ENCODE assay signal across 8 cellular contexts in genomic region chr7:32727483-32728411, GRCh38.
DNase-seq lines count a peak whose midpoint lies in the region; ATAC-seq, FAIRE-seq and TF ChIP-seq lines count a peak whose summit lies in the region.
"Not testable (repeated sequence)": the region's sequence is repeated elsewhere in the genome, so short reads cannot be mapped to it uniquely, and the experiment has no call there.

No MANE protein-coding gene starts in this region.

- H3K4me1 Mint-ChIP-seq in chondrocyte (ENCODE audit: low read depth): peaks cover 14% of the 10 kb centered on the region

- FAIRE-seq in keratinocyte (lab: Jason Lieb, UNC): not testable (repeated sequence)

- H3K27ac ChIP-seq in keratinocyte (ENCODE audit: control insufficient read depth, insufficient read depth, low read length): peak overlapping the region; percentile 14
- H3K27ac ChIP-seq in skeletal muscle tissue (ENCODE audit: low read depth, low read length): peak overlapping the region; percentile 62

- not testable (repeated sequence) for H3K27me3 Mint-ChIP-seq in chondrocyte (ENCODE audit: low read depth)

- peak overlapping the region; percentile 78 for H3K4me3 Mint-ChIP-seq in chondrocyte (ENCODE audit: unreplicated experiment)

- H3K36me3 ChIP-seq in BJ (ENCODE audit: control insufficient read depth, insufficient read depth, low read length); keratinocyte (ENCODE audit: control insufficient read depth in 2 of 2, extremely low read depth in 1 of 2, insufficient read depth in 2 of 2, low read length in 2 of 2); skeletal muscle tissue (ENCODE audit: control insufficient read depth in 3 of 3, insufficient read depth in 3 of 3, low read length in 3 of 3): not testable (repeated sequence)

- H3K9me3 ChIP-seq in keratinocyte (ENCODE audit: control insufficient read depth, low read depth, low read length); skeletal muscle tissue (ENCODE audit: control insufficient read depth in 3 of 3, low read length in 3 of 3): not testable (repeated sequence)

- peak overlapping the region; percentile 71 for H3K27ac Mint-ChIP-seq in chondrocyte (ENCODE audit: unreplicated experiment)

- not testable (repeated sequence) for H3K9me3 Mint-ChIP-seq in chondrocyte (ENCODE audit: low read depth)

- not testable (repeated sequence) for H3K36me3 Mint-ChIP-seq in chondrocyte (ENCODE audit: low read depth)

- not testable (repeated sequence) for H4K20me1 ChIP-seq in keratinocyte (ENCODE audit: control insufficient read depth, extremely low read depth, insufficient read depth, low read length)

- H3K4me3 ChIP-seq in BJ (ENCODE audit: low read depth, low read length) (peak overlapping the region; percentile 68), keratinocyte (ENCODE audit: control insufficient read depth in 2 of 3, extremely low read depth in 1 of 3, insufficient read depth in 2 of 3, low read depth in 1 of 3, low read length in 3 of 3) (peak overlapping the region; percentile 45 to 60 (median 51)), skeletal muscle tissue (ENCODE audit: low read length in 3 of 3) (peak overlapping the region; percentile 54 to 77 (median 62))

- H3K4me2 ChIP-seq in keratinocyte (ENCODE audit: control insufficient read depth, extremely low read depth, insufficient read depth, low read depth, low read length): peak overlapping the region; percentile 67

- dilution Hi-C loops in keratinocyte (cut with MboI; ENCODE audit: extremely low pct_ligation_motif_present, low sequenced_read_pairs): not testable (repeated sequence)

- H2AFZ ChIP-seq in keratinocyte (ENCODE audit: control insufficient read depth, low read length): peak overlapping the region; percentile 90

- H3K9ac ChIP-seq in keratinocyte (ENCODE audit: control insufficient read depth, extremely low read depth, insufficient read depth, low read length) (peak overlapping the region; percentile 64), skeletal muscle tissue (ENCODE audit: low read depth in 1 of 3, low read length in 3 of 3) (peak overlapping the region; percentile 64 to 83 (median 68))

- CTCF ChIA-PET in BJ (lab: Yijun Ruan, JAX): not testable (repeated sequence)

- POLR2A ChIA-PET in BJ (lab: Charles Lee): not testable (repeated sequence)

- not testable (repeated sequence) for H3K27me3 ChIP-seq in BJ (ENCODE audit: control insufficient read depth, insufficient read depth, low read length); keratinocyte (ENCODE audit: control insufficient read depth, extremely low read depth, insufficient read depth, low read length); skeletal muscle tissue (ENCODE audit: control insufficient read depth in 3 of 3, insufficient read depth in 3 of 3, low read length in 3 of 3)

- not testable (repeated sequence) for H3K79me2 ChIP-seq in keratinocyte (ENCODE audit: control insufficient read depth, insufficient read depth, low read length)

- not testable (repeated sequence) for DNase-seq in BJ (ENCODE audit: low read depth); chondrocyte (ENCODE audit: low spot score); keratinocyte (ENCODE audit: low read depth, low spot score)
- peak; percentile 53 for DNase-seq in NCI-H2227 (lab: John Stamatoyannopoulos, UW; ENCODE audit: unreplicated experiment)
- peak; percentile 10 to 14 for DNase-seq in activated CD4-positive, alpha-beta T cell treated with anti-CD3 and anti-CD28 coated beads for 24 hours (ENCODE audit: low read depth in 2 of 2)

- not testable (repeated sequence) for H3K4me1 ChIP-seq in keratinocyte (ENCODE audit: control insufficient read depth, extremely low read depth, insufficient read depth, low read length); skeletal muscle tissue (ENCODE audit: control insufficient read depth in 3 of 3, insufficient read depth in 3 of 3, low read length in 3 of 3)

- ATAC-seq in GM19324 (IDR thresholded peaks at IDR 0.05; ENCODE audit: low FRiP score, unreplicated experiment) (peak; percentile 70), HG03135 (IDR thresholded peaks at IDR 0.05; ENCODE audit: unreplicated experiment) (peak; percentile 61)

- H3K9me1 ChIP-seq in keratinocyte (ENCODE audit: control insufficient read depth, extremely low read depth, insufficient read depth, low read length): not testable (repeated sequence)

- TF ChIP-seq CTCF in BJ (IDR thresholded peaks at IDR 0.05; ENCODE audit: insufficient read depth, low read depth, low read length); keratinocyte (optimal IDR thresholded peaks at IDR 0.05 in 1 of 3, IDR thresholded peaks at IDR 0.05 in 1 of 3, conservative IDR thresholded peaks at IDR 0.05 in 1 of 3; ENCODE audit: extremely low read depth in 1 of 3, insufficient read depth in 2 of 3, low read length in 3 of 3): not testable (repeated sequence)
- peak; percentile 19 for TF ChIP-seq CTCF in chondrocyte (IDR thresholded peaks at IDR 0.05)
